ENCODE assay signal across 13 cellular contexts in the genomic region with DNA sequence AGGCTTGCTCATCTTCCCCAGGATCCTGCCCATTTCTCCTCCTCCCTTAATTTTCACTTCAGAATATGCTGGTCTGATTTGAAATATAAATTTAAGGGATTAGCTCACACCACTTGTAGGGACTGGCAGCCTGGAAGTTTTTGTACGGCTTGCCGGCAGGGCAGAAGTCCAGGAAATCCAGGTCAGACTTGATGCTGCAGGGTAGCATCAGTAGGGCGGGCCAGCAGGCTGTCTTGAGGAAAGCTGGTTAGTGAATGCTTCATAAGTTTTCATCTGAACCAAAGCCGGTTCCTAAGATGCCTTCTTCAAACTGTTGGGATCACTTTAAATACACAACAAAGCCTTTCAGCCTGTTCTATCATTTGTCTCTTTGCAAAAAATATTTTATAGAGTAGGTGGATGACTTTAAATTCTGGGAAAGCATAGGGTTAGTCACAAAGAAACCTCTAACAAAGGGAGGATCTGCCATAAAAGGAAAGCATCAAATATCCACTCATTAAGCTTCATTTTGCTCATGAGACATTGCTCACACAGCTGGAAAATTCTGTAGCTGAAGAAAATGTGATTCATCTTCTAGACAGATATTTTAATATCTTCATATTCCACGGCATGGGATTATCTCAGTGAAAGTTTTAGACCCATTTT.
DNase-seq lines count a peak whose midpoint lies in the region; TF ChIP-seq lines count a peak whose summit lies in the region.
"Had no signal": no experiment of that assay in that cellular context is flagged by ENCODE, and none has a peak within 500 bp of the region (broad histone marks: within the 10 kb centered on the region; RNA-seq: fewer than 3 reads in every experiment).

No MANE protein-coding gene starts in this region.

- no peaks in the 10 kb centered on the region for H3K9me3 ChIP-seq in neural progenitor cell (ENCODE audit: low read depth)

- peak overlapping the region; percentile 59 for H3K27ac ChIP-seq in neural progenitor cell

- no peak overlapping the region for H2AFZ ChIP-seq in neural progenitor cell (replicated peaks)

- H3K4me3 ChIP-seq in choroid plexus epithelial cell (ENCODE audit: low read depth, low read length) (no peak overlapping the region), neural progenitor cell (no peak overlapping the region)

- H3K36me3 Mint-ChIP-seq in activated CD4-positive, alpha-beta T cell treated with anti-CD3 and anti-CD28 coated beads, Interleukin-2, amount 10 ng/mL, durations not matched to agents 7 days and 5 days (ENCODE audit: low read depth): peaks cover 8% of the 10 kb centered on the region
- H3K36me3 Mint-ChIP-seq in neural progenitor cell: no peaks in the 10 kb centered on the region

- H3K27me3 ChIP-seq in neural progenitor cell: no peaks in the 10 kb centered on the region

- no peaks in the 10 kb centered on the region for H3F3A ChIP-seq in neural progenitor cell (ENCODE audit: low read depth)

- peaks cover 77% of the 10 kb centered on the region for H3K4me1 Mint-ChIP-seq in activated CD4-positive, alpha-beta T cell treated with anti-CD3 and anti-CD28 coated beads, Interleukin-2, amount 10 ng/mL, durations not matched to agents 7 days and 5 days
- peaks cover 12% of the 10 kb centered on the region for H3K4me1 Mint-ChIP-seq in neural progenitor cell
- H3K4me1 Mint-ChIP-seq: naive B cell had no signal

- H3K9me3 Mint-ChIP-seq in activated CD4-positive, alpha-beta T cell treated with anti-CD3 and anti-CD28 coated beads, Interleukin-2, amount 10 ng/mL, durations not matched to agents 7 days and 5 days: peaks cover 8% of the 10 kb centered on the region
- H3K9me3 Mint-ChIP-seq in neural progenitor cell: no peaks in the 10 kb centered on the region
- H3K9me3 Mint-ChIP-seq: naive B cell had no signal

- no peaks in the 10 kb centered on the region for H3K27me3 Mint-ChIP-seq in activated CD4-positive, alpha-beta T cell treated with anti-CD3 and anti-CD28 coated beads, Interleukin-2, amount 10 ng/mL, durations not matched to agents 7 days and 5 days
- no peaks in the 10 kb centered on the region for H3K27me3 Mint-ChIP-seq in neural progenitor cell (ENCODE audit: insufficient read depth, low read depth)
- H3K27me3 Mint-ChIP-seq: naive B cell had no signal

- POLR2A ChIA-PET in activated CD4-positive, alpha-beta T cell treated with anti-CD3 and anti-CD28 coated beads, Interleukin-2, amount 10 ng/mL, durations not matched to agents 7 days and 5 days (lab: Charles Lee): no interaction called here

- H3K36me3 ChIP-seq in neural progenitor cell: no peaks in the 10 kb centered on the region

- peak overlapping the region; percentile 46 for H3K4me2 ChIP-seq in neural progenitor cell

- H3K4me1 ChIP-seq in neural progenitor cell: peaks cover 11% of the 10 kb centered on the region

- CTCF ChIA-PET in activated CD4-positive, alpha-beta T cell treated with anti-CD3 and anti-CD28 coated beads, Interleukin-2, amount 10 ng/mL, durations not matched to agents 7 days and 5 days (lab: Charles Lee): interaction anchor here (0.5 to 2.2 kb wide), 9 partner anchors 9 to 391 kb away, joined by 3 to 12 read pairs (median 3); a partner anchor contains a TSS

- TF ChIP-seq CTCF in choroid plexus epithelial cell (conservative IDR thresholded peaks at IDR 0.05; ENCODE audit: low read depth, low read length) (no peak), neural progenitor cell (IDR thresholded peaks at IDR 0.05) (no peak)

- H4K20me1 ChIP-seq in neural progenitor cell (ENCODE audit: low read depth): no peaks in the 10 kb centered on the region

- H3K9ac ChIP-seq in neural progenitor cell: no peak overlapping the region

- DNase-seq in activated CD4-positive, alpha-beta T cell treated with anti-CD3 and anti-CD28 coated beads, Interleukin-2, amount 10 ng/mL, durations not matched to agents 7 days and 5 days: no peak
- DNase-seq in activated CD4-positive, alpha-beta T cell treated with anti-CD3 and anti-CD28 coated beads for 1 hour: no peak
- peak; percentile 18 for DNase-seq in RKO (ENCODE audit: low spot score)
- DNase-seq in choroid plexus epithelial cell (ENCODE audit: low read depth): peak; percentile 68
- DNase-seq in neural progenitor cell (ENCODE audit: low spot score): peak; percentile 7
- no peak for DNase-seq in DMS114 treated with DMSO at 0.1 percent for 48 hours (lab: John Stamatoyannopoulos, UW; ENCODE audit: unreplicated experiment)
- no peak for DNase-seq in NCI-H2107 (lab: John Stamatoyannopoulos, UW)
- no peak for DNase-seq in HPDE6-E6E7 (ENCODE audit: extremely low spot score)
- DNase-seq: DMS79 treated with DMSO at 0.1 percent for 48 hours, MV-4-11, naive B cell, NCI-H524, trophoblast cell had no signal

- H3K79me2 ChIP-seq in neural progenitor cell (ENCODE audit: low read depth): no peaks in the 10 kb centered on the region

- H3K4me3 Mint-ChIP-seq in activated CD4-positive, alpha-beta T cell treated with anti-CD3 and anti-CD28 coated beads, Interleukin-2, amount 10 ng/mL, durations not matched to agents 7 days and 5 days: peak overlapping the region; percentile 35
- no peak overlapping the region for H3K4me3 Mint-ChIP-seq in neural progenitor cell
- H3K4me3 Mint-ChIP-seq: naive B cell had no signal

- H3K27ac Mint-ChIP-seq in activated CD4-positive, alpha-beta T cell treated with anti-CD3 and anti-CD28 coated beads, Interleukin-2, amount 10 ng/mL, durations not matched to agents 7 days and 5 days: peak overlapping the region; percentile 76
- H3K27ac Mint-ChIP-seq in neural progenitor cell: no peak overlapping the region
- H3K27ac Mint-ChIP-seq: naive B cell had no signal

Comparison
In these comparisons a context has a peak if more than half of its experiments do, and no peak if none do; other contexts are left out.
1. DNase-seq: peak in RKO (single experiment), choroid plexus epithelial cell (single experiment) and neural progenitor cell (single experiment); none in activated CD4-positive, alpha-beta T cell treated with anti-CD3 and anti-CD28 coated beads, Interleukin-2, amount 10 ng/mL, durations not matched to agents 7 days and 5 days (single experiment), activated CD4-positive, alpha-beta T cell treated with anti-CD3 and anti-CD28 coated beads for 1 hour (single experiment), DMS114 treated with DMSO at 0.1 percent for 48 hours (single experiment), NCI-H2107 (single experiment) and HPDE6-E6E7 (single experiment).